1 cellular context compared by ENCODE assay signal in the genomic region with DNA sequence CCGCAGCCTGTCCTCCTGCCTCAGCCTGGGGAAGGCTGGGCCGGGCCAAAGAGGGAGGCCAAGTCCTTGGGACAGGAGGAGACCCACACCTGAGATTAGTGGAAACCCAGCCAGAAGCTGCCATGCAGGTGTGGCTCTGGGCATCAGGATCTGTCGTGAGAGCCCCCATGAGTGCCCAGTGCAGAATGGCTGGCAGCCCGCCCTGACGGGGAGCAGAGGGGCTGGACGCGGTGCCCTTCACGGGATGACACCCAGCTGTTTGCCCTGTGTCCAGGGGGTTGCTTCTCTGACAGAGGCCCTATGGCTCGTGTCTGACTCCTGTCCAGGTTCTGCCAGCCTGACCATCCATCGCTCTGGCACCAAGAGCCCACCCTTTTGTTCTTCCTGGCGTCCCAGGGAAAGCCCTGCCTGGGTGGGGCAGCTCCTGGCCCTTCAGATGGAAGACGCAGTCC.
TF ChIP-seq lines count a peak whose summit lies in the region.

No MANE protein-coding gene starts in this region.

TF ChIP-seq in K562, 482 proteins besides CTCF, POLR2A, EP300 and RAD21:
- peak; percentile 11 for TF ChIP-seq KDM5B (IDR thresholded peaks at IDR 0.05; ENCODE audit: insufficient replicate concordance, low read depth, low read length)
- no peak for TF ChIP-seq SIRT6 (IDR thresholded peaks at IDR 0.05; ENCODE audit: low read depth, low read length)
TF ChIP-seq in K562: peak in this region for 1.
